ENCODE assay signal across 5 cellular contexts in genomic region chr15:30514545-30514944, GRCh38. TPM values are rescaled to one million over a fixed set of nuclear protein-coding genes. Genes with fewer than 3 reads are reported as not detected.
"Had no signal": no experiment of that assay in that cellular context is flagged by ENCODE, and none has a peak within 500 bp of the region (broad histone marks: within the 10 kb centered on the region; RNA-seq: fewer than 3 reads in every experiment).

No MANE protein-coding gene starts in this region.

RNA-seq across cellular contexts. Expression of gene GOLGA8Q, which starts 37.3 kb away (rescaled TPM):
- total RNA-seq: H1, H4, H7, H9 had no signal
- polyA plus RNA-seq: GM23248, H1 had no signal
